In genomic region chr11:67657300-67657699, GRCh38 we compare ENCODE assay signal across 31 cellular contexts. TPM values are rescaled to one million over a fixed set of nuclear protein-coding genes. Genes with fewer than 3 reads are reported as not detected.
DNase-seq lines count a peak whose midpoint lies in the region; ATAC-seq and TF ChIP-seq lines count a peak whose summit lies in the region.
"Had no signal": no experiment of that assay in that cellular context is flagged by ENCODE, and none has a peak within 500 bp of the region (broad histone marks: within the 10 kb centered on the region; RNA-seq: fewer than 3 reads in every experiment).

No MANE protein-coding gene starts in this region.

- no peaks in the 10 kb centered on the region for H3K9me3 ChIP-seq in ascending aorta
- H3K9me3 ChIP-seq: breast epithelium, Peyer's patch, thyroid gland had no signal

- intact Hi-C loops in ascending aorta (cut with DNase I) = loop anchor here (5.0 kb wide), 1 partner anchor 75 kb away; the partner anchor contains the start of gene GSTP1

- H3K9me2 ChIP-seq in GM23338 (ENCODE audit: insufficient read depth) = no peaks in the 10 kb centered on the region

- no peak overlapping the region for H3K4me2 ChIP-seq in GM23338

- H3K9me3 Mint-ChIP-seq in activated T-cell treated with anti-CD3 and anti-CD28 coated beads, Interleukin-2, amount 50 U/mL, for 4 hours = no peaks in the 10 kb centered on the region
- H3K9me3 Mint-ChIP-seq in GM23338 = peaks cover 43% of the 10 kb centered on the region
- H3K9me3 Mint-ChIP-seq: activated naive CD4-positive, alpha-beta T cell treated with anti-CD3 and anti-CD28 coated beads, Interleukin-2, amount 50 U/mL, for 24 hours; CD8-positive, alpha-beta T cell; immature natural killer cell had no signal

- no peak for TF ChIP-seq CTCF in GM13976 (IDR thresholded peaks at IDR 0.05; ENCODE audit: borderline replicate concordance, control extremely low read depth, extremely low read depth, insufficient read depth, missing control alignments)
- no peak for TF ChIP-seq CTCF in ascending aorta (IDR thresholded peaks at IDR 0.05)
- no peak for TF ChIP-seq CTCF in GM23338 (conservative IDR thresholded peaks at IDR 0.05; ENCODE audit: low read depth in 2 of 2)

- H3K4me3 ChIP-seq in ascending aorta (no peak overlapping the region), GM23338 (no peak overlapping the region)
- H3K4me3 ChIP-seq: breast epithelium, Peyer's patch, skin epidermis, thyroid gland had no signal

- DNase-seq in activated T-cell treated with anti-CD3 and anti-CD28 coated beads, Interleukin-2, amount 50 U/mL, for 4 hours = no peak
- no peak for DNase-seq in activated T-cell treated with anti-CD3 and anti-CD28 coated beads, Interleukin-2, amount 50 U/mL, for 48 hours
- DNase-seq in GM13976 (ENCODE audit: low spot score) (peak; percentile 28), ascending aorta (ENCODE audit: low spot score in 2 of 2) (no peak), GM23338 (ENCODE audit: low spot score) (no peak), substantia nigra (lab: John Stamatoyannopoulos, UW) (no peak)
- no peak for DNase-seq in stimulated activated naive CD8-positive, alpha-beta T cell treated with anti-CD3 and anti-CD28 coated beads, Interleukin-15, Interleukin-2, amounts not matched to agents 100 U/mL and 50 U/mL, for 24 hours
- DNase-seq: amygdala; CD8-positive, alpha-beta T cell; GOT3; immature natural killer cell; NCI-H1048; NCI-H446 treated with DMSO at 0.1 percent for 48 hours; NCI-H774; SHP77 treated with DMSO at 0.1 percent for 48 hours; stimulated activated naive CD4-positive, alpha-beta T cell treated with Interleukin-2 at 50 U/mL for 16 hours; thyroid gland had no signal

- H4K20me1 ChIP-seq in GM23338 (replicated peaks; ENCODE audit: insufficient read depth) = no peaks in the 10 kb centered on the region

- no peaks in the 10 kb centered on the region for H3K4me1 Mint-ChIP-seq in activated T-cell treated with anti-CD3 and anti-CD28 coated beads, Interleukin-2, amount 50 U/mL, for 4 hours (ENCODE audit: low read depth)
- H3K4me1 Mint-ChIP-seq in GM23338 = no peaks in the 10 kb centered on the region
- H3K4me1 Mint-ChIP-seq: activated naive CD4-positive, alpha-beta T cell treated with anti-CD3 and anti-CD28 coated beads, Interleukin-2, amount 50 U/mL, for 24 hours; immature natural killer cell had no signal

- no peaks in the 10 kb centered on the region for H3K27me3 Mint-ChIP-seq in activated T-cell treated with anti-CD3 and anti-CD28 coated beads, Interleukin-2, amount 50 U/mL, for 4 hours (ENCODE audit: low read depth)
- peaks cover 3% of the 10 kb centered on the region for H3K27me3 Mint-ChIP-seq in GM23338 (ENCODE audit: insufficient read depth, low read depth, poor library complexity)
- H3K27me3 Mint-ChIP-seq: activated naive CD4-positive, alpha-beta T cell treated with anti-CD3 and anti-CD28 coated beads, Interleukin-2, amount 50 U/mL, for 24 hours; memory B cell had no signal

- no peak overlapping the region for H2AFZ ChIP-seq in GM23338

- no peaks in the 10 kb centered on the region for H3F3A ChIP-seq in GM23338 (replicated peaks; ENCODE audit: low read depth)

- H3K4me3 Mint-ChIP-seq in activated T-cell treated with anti-CD3 and anti-CD28 coated beads, Interleukin-2, amount 50 U/mL, for 4 hours = no peak overlapping the region
- no peak overlapping the region for H3K4me3 Mint-ChIP-seq in GM23338
- H3K4me3 Mint-ChIP-seq: activated naive CD4-positive, alpha-beta T cell treated with anti-CD3 and anti-CD28 coated beads, Interleukin-2, amount 50 U/mL, for 24 hours; CD8-positive, alpha-beta T cell; immature natural killer cell; memory B cell had no signal

- no peaks in the 10 kb centered on the region for H3K79me2 ChIP-seq in GM23338 (replicated peaks; ENCODE audit: insufficient read depth)

- H3K27ac ChIP-seq in ascending aorta (peak overlapping the region; percentile 13 to 72), GM23338 (ENCODE audit: low read depth) (no peak overlapping the region), substantia nigra (ENCODE audit: low read depth, low read length, poor library complexity, severe bottlenecking) (no peak overlapping the region)
- H3K27ac ChIP-seq: breast epithelium, Peyer's patch, thyroid gland had no signal

- no peak overlapping the region for H3K27ac Mint-ChIP-seq in GM23338
- H3K27ac Mint-ChIP-seq: activated naive CD4-positive, alpha-beta T cell treated with anti-CD3 and anti-CD28 coated beads, Interleukin-2, amount 50 U/mL, for 24 hours; activated T-helper 2 cell treated with anti-CD3 and anti-CD28 coated beads, Interferon-gamma antibody, Interleukin-2, Interleukin-4, amounts not matched to agents 10 μg/mL and 5 μg/mL and 100 μg/mL, durations not matched to agents 14 hours and 24 hours and 36 hours; CD8-positive, alpha-beta T cell; immature natural killer cell; memory B cell had no signal

- H3K4me1 ChIP-seq in ascending aorta = peaks cover 0 to 9% of the 10 kb centered on the region in 2 donors
- H3K4me1 ChIP-seq in GM23338 (ENCODE audit: insufficient read depth) = no peaks in the 10 kb centered on the region
- H3K4me1 ChIP-seq: breast epithelium, Peyer's patch, thyroid gland had no signal

- H3K36me3 ChIP-seq in ascending aorta (no peaks in the 10 kb centered on the region), GM23338 (ENCODE audit: insufficient read depth) (peaks cover 8% of the 10 kb centered on the region; the same call in 1 of the 2 replicates)
- H3K36me3 ChIP-seq: breast epithelium, Peyer's patch, thyroid gland had no signal

- in situ Hi-C loops in GM13976 (cut with MboI; ENCODE audit: low sequenced_read_pairs, unreplicated experiment) = no loop called here

- peak; percentile 53 to 55 for ATAC-seq in activated T-cell treated with anti-CD3 and anti-CD28 coated beads, Interleukin-2, amount 50 U/mL, for 4 hours
- ATAC-seq in stimulated activated naive CD8-positive, alpha-beta T cell treated with anti-CD3 and anti-CD28 coated beads, Interleukin-15, Interleukin-2, amounts not matched to agents 100 U/mL and 50 U/mL, for 24 hours = peak; percentile 42
- ATAC-seq in GM23338 (no peak), GM21786 (IDR thresholded peaks at IDR 0.05; ENCODE audit: unreplicated experiment) (no peak)
- ATAC-seq: CD8-positive, alpha-beta T cell had no signal

- no peaks in the 10 kb centered on the region for H3K36me3 Mint-ChIP-seq in activated T-cell treated with anti-CD3 and anti-CD28 coated beads, Interleukin-2, amount 50 U/mL, for 4 hours (ENCODE audit: insufficient read depth)
- peaks cover 5% of the 10 kb centered on the region; the same call in 2 of the 3 replicates for H3K36me3 Mint-ChIP-seq in GM23338 (ENCODE audit: low read depth)
- H3K36me3 Mint-ChIP-seq: activated naive CD4-positive, alpha-beta T cell treated with anti-CD3 and anti-CD28 coated beads, Interleukin-2, amount 50 U/mL, for 24 hours; CD8-positive, alpha-beta T cell; immature natural killer cell had no signal

- H3K27me3 ChIP-seq in ascending aorta = no peaks in the 10 kb centered on the region
- no peaks in the 10 kb centered on the region for H3K27me3 ChIP-seq in GM23338 (ENCODE audit: insufficient read depth)
- H3K27me3 ChIP-seq: breast epithelium, Peyer's patch, thyroid gland had no signal

TF ChIP-seq in GM23338, 12 proteins besides CTCF, POLR2A, EP300 and RAD21 (continues in another document):
- TF ChIP-seq STAT1 (IDR thresholded peaks at IDR 0.05; ENCODE audit: unreplicated experiment) = no peak

RNA-seq across cellular contexts. Expression of gene ACY3, which starts 6.8 kb away (rescaled TPM):
- total RNA-seq in activated T-cell treated with anti-CD3 and anti-CD28 coated beads, Interleukin-2, amount 50 U/mL, for 4 hours = under 1 TPM in 1 of 3 donors, not detected in 2; 0.37 TPM
- not detected for total RNA-seq in ascending aorta
- total RNA-seq in GM23338 (2014; rRNA removed; shearing (Covaris generic)) = 0.31 and 0.87 TPM in 2 replicates
- polyA plus RNA-seq in GM23338 (2016; fragmentation: Nextera tagmentation; extraction: Ambion mirVana) = not detected in 2 replicates
- total RNA-seq: CD8-positive, alpha-beta T cell; endothelial cell of umbilical vein; glomerular endothelial cell; osteocyte; thyroid gland had no signal
- polyA plus RNA-seq: endothelial cell of umbilical vein, neural cell had no signal

RNA-seq across cellular contexts. Expression of gene ALDH3B2, which starts 17.1 kb away (rescaled TPM):
- not detected for total RNA-seq in activated T-cell treated with anti-CD3 and anti-CD28 coated beads, Interleukin-2, amount 50 U/mL, for 4 hours
- not detected for total RNA-seq in ascending aorta
- not detected in 2 replicates for total RNA-seq in GM23338 (2014; rRNA removed; shearing (Covaris generic))
- not detected in 2 replicates for polyA plus RNA-seq in GM23338 (2016; fragmentation: Nextera tagmentation; extraction: Ambion mirVana)
- total RNA-seq: activated T-helper 2 cell treated with anti-CD3 and anti-CD28 coated beads, Interferon-gamma antibody, Interleukin-2, Interleukin-4, amounts not matched to agents 10 μg/mL and 5 μg/mL and 100 μg/mL, durations not matched to agents 14 hours and 24 hours and 36 hours; CD8-positive, alpha-beta T cell; endothelial cell of umbilical vein; glomerular endothelial cell; HT-29; osteocyte; Peyer's patch; T-helper 2 cell treated with Interferon-gamma antibody and Interleukin-4, amounts not matched to agents 100 ng/mL and 5 ng/mL, for 36 hours had no signal
- polyA plus RNA-seq: endothelial cell of umbilical vein, immature natural killer cell, neural cell had no signal

RNA-seq across cellular contexts. Expression of gene TBX10, which starts 17.7 kb away (rescaled TPM):
- total RNA-seq in activated T-cell treated with anti-CD3 and anti-CD28 coated beads, Interleukin-2, amount 50 U/mL, for 4 hours = not detected
- not detected for total RNA-seq in ascending aorta
- total RNA-seq in GM23338 (2014; rRNA removed; shearing (Covaris generic)) = 0.10 TPM in 1 of 2 replicates, not detected in the other
- polyA plus RNA-seq in GM23338 (2016; fragmentation: Nextera tagmentation; extraction: Ambion mirVana) = not detected in 2 replicates
- total RNA-seq: activated T-helper 2 cell treated with anti-CD3 and anti-CD28 coated beads, Interferon-gamma antibody, Interleukin-2, Interleukin-4, amounts not matched to agents 10 μg/mL and 5 μg/mL and 100 μg/mL, durations not matched to agents 14 hours and 24 hours and 36 hours; breast epithelium; CD8-positive, alpha-beta T cell; endothelial cell of umbilical vein; glomerular endothelial cell; osteocyte; renal cortical epithelial cell; T-helper 2 cell treated with Interferon-gamma antibody and Interleukin-4, amounts not matched to agents 100 ng/mL and 5 ng/mL, for 36 hours; thyroid gland had no signal
- polyA plus RNA-seq: endothelial cell of umbilical vein, immature natural killer cell, neural cell had no signal

RNA-seq across cellular contexts. Expression of gene NUDT8, which starts 27.6 kb away (rescaled TPM):
- 10 to 100 TPM; 10.2 to 14.4 (median 12.6) TPM for total RNA-seq in activated T-cell treated with anti-CD3 and anti-CD28 coated beads, Interleukin-2, amount 50 U/mL, for 4 hours
- total RNA-seq in ascending aorta = 23.4 TPM
- 5.0 and 6.6 TPM in 2 replicates for total RNA-seq in GM23338 (2014; rRNA removed; shearing (Covaris generic))
- polyA plus RNA-seq in GM23338 (2016; fragmentation: Nextera tagmentation; extraction: Ambion mirVana) = 15.1 and 16.4 TPM in 2 replicates
- polyA plus RNA-seq: neural cell had no signal

RNA-seq across cellular contexts. Expression of gene NDUFV1, which starts 50.6 kb away (rescaled TPM):
- total RNA-seq in activated T-cell treated with anti-CD3 and anti-CD28 coated beads, Interleukin-2, amount 50 U/mL, for 4 hours = 100 to 1,000 TPM; 338 to 353 (median 350) TPM
- 128 TPM for total RNA-seq in ascending aorta
- 202 and 241 TPM in 2 replicates for total RNA-seq in GM23338 (2014; rRNA removed; shearing (Covaris generic))
- 98.6 and 104 TPM in 2 replicates for polyA plus RNA-seq in GM23338 (2016; fragmentation: Nextera tagmentation; extraction: Ambion mirVana)

Comparison
In these comparisons a context has a peak if more than half of its experiments do, and no peak if none do; other contexts are left out.
1. ATAC-seq: peak in activated T-cell treated with anti-CD3 and anti-CD28 coated beads, Interleukin-2, amount 50 U/mL, for 4 hours (2 of 2) and stimulated activated naive CD8-positive, alpha-beta T cell treated with anti-CD3 and anti-CD28 coated beads, Interleukin-15, Interleukin-2, amounts not matched to agents 100 U/mL and 50 U/mL, for 24 hours (single experiment); none in GM23338 (single experiment) and GM21786 (single experiment).
2. H3K27ac ChIP-seq: peak in ascending aorta (2 of 2); none in GM23338 (single experiment) and substantia nigra (single experiment).